In genomic region chr9:36878986-36879982, GRCh38 we compare ENCODE assay signal across 12 cellular contexts.
A peak's percentile ranks its signal among the peaks of the same experiment; 100 is the strongest.
DNase-seq lines count a peak whose midpoint lies in the region; ATAC-seq and TF ChIP-seq lines count a peak whose summit lies in the region.
"Had no signal": no experiment of that assay in that cellular context is flagged by ENCODE, and none has a peak within 500 bp of the region (broad histone marks: within the 10 kb centered on the region; RNA-seq: fewer than 3 reads in every experiment).

No MANE protein-coding gene starts in this region.

- TF ChIP-seq CTCF in natural killer cell (IDR thresholded peaks at IDR 0.05), result no peak

- H3K27ac Mint-ChIP-seq in natural killer cell treated with Interleukin-12 subunit alpha and Interleukin-12 subunit beta and Interleukin-15 and Interleukin-18, amount 100 ng/mL, for 72 hours, result no peak overlapping the region
- H3K27ac Mint-ChIP-seq in natural killer cell, result no peak overlapping the region
- H3K27ac Mint-ChIP-seq in activated T-helper 2 cell treated with anti-CD3 and anti-CD28 coated beads, Interferon-gamma antibody, Interleukin-2, Interleukin-4, amounts not matched to agents 10 μg/mL and 5 μg/mL and 100 μg/mL, durations not matched to agents 14 hours and 24 hours and 36 hours, result no peak overlapping the region
- H3K27ac Mint-ChIP-seq: immature natural killer cell; T-helper 1 cell treated with Interleukin-12 subunit alpha and Interleukin-12 subunit beta and Interleukin-4 antibody, amounts not matched to agents 30 μg/mL and 1 μg/mL, for 36 hours had no signal

- H3K27me3 Mint-ChIP-seq in natural killer cell treated with Interleukin-12 subunit alpha and Interleukin-12 subunit beta and Interleukin-15 and Interleukin-18, amount 100 ng/mL, for 72 hours, result peaks cover 19 to 25% of the 10 kb centered on the region in 2 donors
- H3K27me3 Mint-ChIP-seq in natural killer cell (ENCODE audit: low read depth in 2 of 2), result peaks cover 0 to 15% of the 10 kb centered on the region in 2 donors
- peaks cover 11% of the 10 kb centered on the region for H3K27me3 Mint-ChIP-seq in activated T-helper 2 cell treated with anti-CD3 and anti-CD28 coated beads, Interferon-gamma antibody, Interleukin-2, Interleukin-4, amounts not matched to agents 10 μg/mL and 5 μg/mL and 100 μg/mL, durations not matched to agents 14 hours and 24 hours and 36 hours (ENCODE audit: low read depth)

- H3K4me1 ChIP-seq in aorta (ENCODE audit: control insufficient read depth in 1 of 2, insufficient read depth in 2 of 2, low read length in 2 of 2), result no peaks in the 10 kb centered on the region

- no peak overlapping the region for H3K27ac ChIP-seq in aorta (ENCODE audit: low read depth in 1 of 2, low read length in 2 of 2)

- H3K4me3 Mint-ChIP-seq in natural killer cell treated with Interleukin-12 subunit alpha and Interleukin-12 subunit beta and Interleukin-15 and Interleukin-18, amount 100 ng/mL, for 72 hours, result no peak overlapping the region
- no peak overlapping the region for H3K4me3 Mint-ChIP-seq in natural killer cell
- no peak overlapping the region for H3K4me3 Mint-ChIP-seq in activated T-helper 2 cell treated with anti-CD3 and anti-CD28 coated beads, Interferon-gamma antibody, Interleukin-2, Interleukin-4, amounts not matched to agents 10 μg/mL and 5 μg/mL and 100 μg/mL, durations not matched to agents 14 hours and 24 hours and 36 hours (ENCODE audit: low read depth)
- H3K4me3 Mint-ChIP-seq: CD14-positive monocyte; immature natural killer cell; T-helper 1 cell treated with Interleukin-12 subunit alpha and Interleukin-12 subunit beta and Interleukin-4 antibody, amounts not matched to agents 30 μg/mL and 1 μg/mL, for 36 hours had no signal

- no peaks in the 10 kb centered on the region for H3K9me3 Mint-ChIP-seq in natural killer cell treated with Interleukin-12 subunit alpha and Interleukin-12 subunit beta and Interleukin-15 and Interleukin-18, amount 100 ng/mL, for 72 hours
- no peaks in the 10 kb centered on the region for H3K9me3 Mint-ChIP-seq in natural killer cell
- H3K9me3 Mint-ChIP-seq in activated T-helper 2 cell treated with anti-CD3 and anti-CD28 coated beads, Interferon-gamma antibody, Interleukin-2, Interleukin-4, amounts not matched to agents 10 μg/mL and 5 μg/mL and 100 μg/mL, durations not matched to agents 14 hours and 24 hours and 36 hours, result no peaks in the 10 kb centered on the region
- H3K9me3 Mint-ChIP-seq: immature natural killer cell; T-helper 1 cell treated with Interleukin-12 subunit alpha and Interleukin-12 subunit beta and Interleukin-4 antibody, amounts not matched to agents 30 μg/mL and 1 μg/mL, for 36 hours had no signal

- H3K4me1 Mint-ChIP-seq in natural killer cell treated with Interleukin-12 subunit alpha and Interleukin-12 subunit beta and Interleukin-15 and Interleukin-18, amount 100 ng/mL, for 72 hours (ENCODE audit: low read depth in 2 of 2), result peaks cover 0 to 3% of the 10 kb centered on the region in 2 donors
- H3K4me1 Mint-ChIP-seq in natural killer cell, result no peaks in the 10 kb centered on the region
- H3K4me1 Mint-ChIP-seq in activated T-helper 2 cell treated with anti-CD3 and anti-CD28 coated beads, Interferon-gamma antibody, Interleukin-2, Interleukin-4, amounts not matched to agents 10 μg/mL and 5 μg/mL and 100 μg/mL, durations not matched to agents 14 hours and 24 hours and 36 hours (ENCODE audit: low read depth), result no peaks in the 10 kb centered on the region
- H3K4me1 Mint-ChIP-seq: immature natural killer cell had no signal

- peak; percentile 54 for DNase-seq in natural killer cell treated with Interleukin-12 subunit alpha and Interleukin-12 subunit beta and Interleukin-15 and Interleukin-18, amount 100 ng/mL, for 72 hours (ENCODE audit: low spot score)
- DNase-seq in natural killer cell, result no peak
- DNase-seq in aorta, result peak; percentile 25 to 46
- no peak for DNase-seq in activated T-helper 2 cell treated with anti-CD3 and anti-CD28 coated beads, Interferon-gamma antibody, Interleukin-2, Interleukin-4, amounts not matched to agents 10 μg/mL and 5 μg/mL and 100 μg/mL, durations not matched to agents 14 hours and 24 hours and 36 hours (ENCODE audit: low spot score)
- DNase-seq in SIG-M5 treated with dmso at 0.1 percent for 504 hours (lab: John Stamatoyannopoulos, UW; ENCODE audit: unreplicated experiment), result no peak
- DNase-seq: immature natural killer cell, KBM-7 had no signal

- intact Hi-C loops in natural killer cell (cut with micrococcal nuclease) (no loop called here), aorta (cut with DNase I) (no loop called here)
- intact Hi-C loops in activated T-helper 2 cell treated with anti-CD3 and anti-CD28 coated beads, Interferon-gamma antibody, Interleukin-2, Interleukin-4, amounts not matched to agents 10 μg/mL and 5 μg/mL and 100 μg/mL, durations not matched to agents 14 hours and 24 hours and 36 hours (cut with micrococcal nuclease), result loop anchor here (10.0 kb wide), 1 partner anchor 46 kb away; no protein-coding TSS in a partner anchor

- no peak overlapping the region for H3K4me3 ChIP-seq in aorta (ENCODE audit: low read length in 2 of 2)

- peak; percentile 25 to 79 for ATAC-seq in natural killer cell treated with Interleukin-12 subunit alpha and Interleukin-12 subunit beta and Interleukin-15 and Interleukin-18, amount 100 ng/mL, for 72 hours
- ATAC-seq in natural killer cell (no peak), GM21825 (IDR thresholded peaks at IDR 0.05; ENCODE audit: unreplicated experiment) (peak; percentile 72), HG03571 (IDR thresholded peaks at IDR 0.05; ENCODE audit: unreplicated experiment) (peak; percentile 60), aorta (ENCODE audit: low FRiP score) (no peak), HG03139 (IDR thresholded peaks at IDR 0.05; ENCODE audit: unreplicated experiment) (no peak)

- H3K36me3 Mint-ChIP-seq in natural killer cell treated with Interleukin-12 subunit alpha and Interleukin-12 subunit beta and Interleukin-15 and Interleukin-18, amount 100 ng/mL, for 72 hours, result no peaks in the 10 kb centered on the region
- no peaks in the 10 kb centered on the region for H3K36me3 Mint-ChIP-seq in natural killer cell
- H3K36me3 Mint-ChIP-seq in activated T-helper 2 cell treated with anti-CD3 and anti-CD28 coated beads, Interferon-gamma antibody, Interleukin-2, Interleukin-4, amounts not matched to agents 10 μg/mL and 5 μg/mL and 100 μg/mL, durations not matched to agents 14 hours and 24 hours and 36 hours (ENCODE audit: low read depth), result no peaks in the 10 kb centered on the region
- H3K36me3 Mint-ChIP-seq: CD14-positive monocyte, immature natural killer cell had no signal

- no peaks in the 10 kb centered on the region for H3K36me3 ChIP-seq in aorta (ENCODE audit: control insufficient read depth in 1 of 2, insufficient read depth in 2 of 2, low read length in 1 of 2)

- no peaks in the 10 kb centered on the region for H3K9me3 ChIP-seq in aorta (ENCODE audit: control insufficient read depth, low read length)

- H3K27me3 ChIP-seq in aorta (ENCODE audit: control insufficient read depth in 1 of 2, insufficient read depth in 2 of 2, low read length in 1 of 2), result no peaks in the 10 kb centered on the region

- WGBS in aorta, 2 donors, result 65 to 69% methylated on average over 18 of the region's 18 CpGs

Comparison
In these comparisons a context has a peak if more than half of its experiments do, and no peak if none do; other contexts are left out.
1. ATAC-seq: peak in natural killer cell treated with Interleukin-12 subunit alpha and Interleukin-12 subunit beta and Interleukin-15 and Interleukin-18, amount 100 ng/mL, for 72 hours (2 of 2), GM21825 (single experiment) and HG03571 (single experiment); none in natural killer cell (0 of 3), aorta (single experiment) and HG03139 (single experiment).
2. DNase-seq: peak in natural killer cell treated with Interleukin-12 subunit alpha and Interleukin-12 subunit beta and Interleukin-15 and Interleukin-18, amount 100 ng/mL, for 72 hours (single experiment) and aorta (2 of 2); none in natural killer cell (single experiment), activated T-helper 2 cell treated with anti-CD3 and anti-CD28 coated beads, Interferon-gamma antibody, Interleukin-2, Interleukin-4, amounts not matched to agents 10 μg/mL and 5 μg/mL and 100 μg/mL, durations not matched to agents 14 hours and 24 hours and 36 hours (single experiment) and SIG-M5 treated with dmso at 0.1 percent for 504 hours (single experiment).